27 cellular contexts compared by ENCODE assay signal in the genomic region with DNA sequence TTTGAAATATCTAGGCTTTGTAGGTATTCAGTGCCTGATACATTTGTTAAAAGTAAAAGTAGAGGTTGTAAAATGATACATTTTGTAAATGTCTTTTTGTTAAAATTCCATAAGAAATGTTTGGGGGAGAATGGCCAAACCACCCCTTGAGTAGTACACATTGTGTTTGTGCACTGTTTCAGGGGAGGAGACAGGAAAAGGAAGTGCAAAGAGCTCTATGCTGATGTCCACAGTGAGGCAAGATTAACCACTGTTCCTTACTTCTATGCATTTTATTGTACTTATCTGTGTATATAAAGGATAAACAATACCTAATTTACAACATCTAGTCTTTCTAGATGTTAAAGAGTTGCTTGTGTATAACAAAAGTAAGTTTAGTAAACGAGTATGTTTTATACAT. TPM values are rescaled to one million over a fixed set of nuclear protein-coding genes. Genes with fewer than 3 reads are reported as not detected.
DNase-seq lines count a peak whose midpoint lies in the region; ATAC-seq and TF ChIP-seq lines count a peak whose summit lies in the region.
"Had no signal": no experiment of that assay in that cellular context is flagged by ENCODE, and none has a peak within 500 bp of the region (broad histone marks: within the 10 kb centered on the region; RNA-seq: fewer than 3 reads in every experiment).

No MANE protein-coding gene starts in this region.

- no peak overlapping the region for H3K9ac ChIP-seq in mammary epithelial cell (ENCODE audit: insufficient read depth, low read length)
- no peak overlapping the region for H3K9ac ChIP-seq in SU-DHL-6 (ENCODE audit: low read length)

- no peaks in the 10 kb centered on the region for H3F3A ChIP-seq in SU-DHL-6 (ENCODE audit: insufficient read depth)

- H2AFZ ChIP-seq in mammary epithelial cell (ENCODE audit: low read depth, low read length) (peak overlapping the region; percentile 28), SU-DHL-6 (ENCODE audit: low read depth, low read length, severe bottlenecking) (peak overlapping the region; percentile 22)
- H2AFZ ChIP-seq: GM23338 had no signal

- H3K27ac ChIP-seq in mammary epithelial cell (ENCODE audit: insufficient read depth, low read depth, low read length) (no peak overlapping the region), SU-DHL-6 (ENCODE audit: low read depth, low read length) (no peak overlapping the region), upper lobe of right lung (no peak overlapping the region)
- H3K27ac ChIP-seq: heart right ventricle, lower lobe of right lung, SJSA1 had no signal

- in situ Hi-C loops in mammary epithelial cell (cut with MboI; ENCODE audit: low sequenced_read_pairs in 2 of 2) = no loop called here

- no peak overlapping the region for H3K4me3 Mint-ChIP-seq in MCF 10A (ENCODE audit: unreplicated experiment)
- H3K4me3 Mint-ChIP-seq: activated naive CD8-positive, alpha-beta T cell; GM23338; natural killer cell; stimulated activated memory B cell treated with anti-CD40 and anti-IgM and Interleukin-4, amounts not matched to agents 10 μg/mL and 1 μg/mL and 100 μg/mL, for 72 hours; T-helper 17 cell had no signal

- BruUV-seq in mammary epithelial cell (replicated peaks; lab: Mats Ljungman, UMichigan) (no TSS peak), MCF 10A (replicated peaks; lab: Mats Ljungman, UMichigan) (no TSS peak)

- H3K79me2 ChIP-seq in mammary epithelial cell (ENCODE audit: insufficient read depth, low read length) (no peaks in the 10 kb centered on the region), SU-DHL-6 (ENCODE audit: insufficient read depth, low read length) (no peaks in the 10 kb centered on the region)

- no peaks in the 10 kb centered on the region for H3K36me3 Mint-ChIP-seq in MCF 10A (ENCODE audit: insufficient read depth, unreplicated experiment)

- H3K36me3 ChIP-seq in mammary epithelial cell (ENCODE audit: insufficient read depth, low read length) = no peaks in the 10 kb centered on the region
- no peaks in the 10 kb centered on the region for H3K36me3 ChIP-seq in SU-DHL-6 (ENCODE audit: low read length)
- no peaks in the 10 kb centered on the region for H3K36me3 ChIP-seq in upper lobe of right lung
- H3K36me3 ChIP-seq: MG63, SJSA1 had no signal

- no peak for TF ChIP-seq CTCF in mammary epithelial cell (conservative IDR thresholded peaks at IDR 0.05 in 1 of 2, IDR thresholded peaks at IDR 0.05 in 1 of 2; ENCODE audit: extremely low read depth in 1 of 2, insufficient read depth in 1 of 2, low read depth in 1 of 2, low read length in 2 of 2)
- TF ChIP-seq CTCF in MCF 10A (IDR thresholded peaks at IDR 0.05; ENCODE audit: unreplicated experiment) = no peak
- TF ChIP-seq CTCF in SU-DHL-6 (IDR thresholded peaks at IDR 0.05; ENCODE audit: insufficient read depth, low read length, poor library complexity, severe bottlenecking) = no peak
- no peak for TF ChIP-seq CTCF in upper lobe of right lung (IDR thresholded peaks at IDR 0.05)

- H3K4me1 Mint-ChIP-seq in MCF 10A (ENCODE audit: insufficient read depth, unreplicated experiment) = no peaks in the 10 kb centered on the region

- H3K27me3 Mint-ChIP-seq in MCF 10A (ENCODE audit: insufficient read depth, unreplicated experiment) = no peaks in the 10 kb centered on the region
- H3K27me3 Mint-ChIP-seq: activated naive CD8-positive, alpha-beta T cell; IgD-negative memory B cell; stimulated activated memory B cell treated with anti-CD40 and anti-IgM and Interleukin-4, amounts not matched to agents 10 μg/mL and 1 μg/mL and 100 μg/mL, for 72 hours; T-helper 17 cell had no signal

- DNase-seq in mammary epithelial cell = no peak
- no peak for DNase-seq in MCF 10A (ENCODE audit: unreplicated experiment)
- DNase-seq in KG1 (lab: John Stamatoyannopoulos, UW) = peak; percentile 3
- no peak for DNase-seq in upper lobe of right lung
- DNase-seq in NCI-H187 treated with DMSO at 0.1 percent for 48 hours (lab: John Stamatoyannopoulos, UW) = no peak
- DNase-seq: activated CD4-positive, alpha-beta T cell treated with anti-CD3 and anti-CD28 coated beads for 1 hour; aorta; C1 segment of cervical spinal cord; COR-L47; DMS53; heart right ventricle; lower lobe of right lung; MG63; natural killer cell; NCI-H146; NCI-H446 treated with DMSO at 0.1 percent for 48 hours; NCI-H82; RPMI8226; T-helper 17 cell; trophoblast cell had no signal

- H3K9me3 ChIP-seq in mammary epithelial cell (replicated peaks; ENCODE audit: insufficient read depth, low read length) (no peaks in the 10 kb centered on the region), SU-DHL-6 (ENCODE audit: insufficient read depth, low read length) (no peaks in the 10 kb centered on the region), upper lobe of right lung (no peaks in the 10 kb centered on the region)
- H3K9me3 ChIP-seq: heart right ventricle, lower lobe of right lung, MG63, SJSA1 had no signal

- no peak overlapping the region for H3K27ac Mint-ChIP-seq in MCF 10A (ENCODE audit: low read depth, unreplicated experiment)
- H3K27ac Mint-ChIP-seq: activated naive CD8-positive, alpha-beta T cell; GM23338; natural killer cell; stimulated activated memory B cell treated with anti-CD40 and anti-IgM and Interleukin-4, amounts not matched to agents 10 μg/mL and 1 μg/mL and 100 μg/mL, for 72 hours; T-helper 17 cell had no signal

- no peaks in the 10 kb centered on the region for H3K27me3 ChIP-seq in mammary epithelial cell (ENCODE audit: insufficient read depth, low read length)
- no peaks in the 10 kb centered on the region for H3K27me3 ChIP-seq in SU-DHL-6 (ENCODE audit: low read length)
- no peaks in the 10 kb centered on the region for H3K27me3 ChIP-seq in upper lobe of right lung
- H3K27me3 ChIP-seq: heart right ventricle, MG63, SJSA1 had no signal

- H3K4me3 ChIP-seq in mammary epithelial cell (replicated peaks in 1 of 3; ENCODE audit: insufficient read depth in 1 of 3, low read depth in 2 of 3, low read length in 3 of 3) (no peak overlapping the region), SU-DHL-6 (ENCODE audit: insufficient read depth, low read length, poor library complexity, severe bottlenecking) (no peak overlapping the region), upper lobe of right lung (no peak overlapping the region)
- H3K4me3 ChIP-seq: GM23338, heart right ventricle, lower lobe of right lung, MG63, SJSA1 had no signal

- CTCF ChIA-PET in mammary epithelial cell (lab: Charles Lee; ENCODE audit: low non-redundant PET) = no interaction called here
- CTCF ChIA-PET in MCF 10A (lab: Yijun Ruan, JAX) = no interaction called here

- dilution Hi-C loops in mammary epithelial cell (cut with HindIII; ENCODE audit: low sequenced_read_pairs) = no loop called here

- H3K9me3 Mint-ChIP-seq in MCF 10A (ENCODE audit: unreplicated experiment) = no peaks in the 10 kb centered on the region
- H3K9me3 Mint-ChIP-seq: GM23338; IgD-negative memory B cell; natural killer cell; stimulated activated memory B cell treated with anti-CD40 and anti-IgM and Interleukin-4, amounts not matched to agents 10 μg/mL and 1 μg/mL and 100 μg/mL, for 72 hours had no signal

- H3K4me2 ChIP-seq in mammary epithelial cell (ENCODE audit: insufficient read depth, low read depth, low read length) = no peak overlapping the region
- no peak overlapping the region for H3K4me2 ChIP-seq in SU-DHL-6 (ENCODE audit: low read depth, low read length, poor library complexity, severe bottlenecking)
- H3K4me2 ChIP-seq: GM23338 had no signal

- H3K9me2 ChIP-seq in SU-DHL-6 (replicated peaks; ENCODE audit: insufficient read depth, low read length) = no peaks in the 10 kb centered on the region

- peak; percentile 49 for ATAC-seq in upper lobe of right lung
- ATAC-seq in HG02798 (IDR thresholded peaks at IDR 0.05; ENCODE audit: poor library complexity, unreplicated experiment) = no peak
- ATAC-seq: GM23338; heart right ventricle; lower lobe of right lung; natural killer cell; stimulated activated memory B cell treated with anti-CD40 and anti-IgM and Interleukin-4, amounts not matched to agents 10 μg/mL and 1 μg/mL and 100 μg/mL, for 72 hours; T-helper 17 cell had no signal

- POLR2A ChIA-PET in MCF 10A (lab: Yijun Ruan, JAX) = no interaction called here

- intact Hi-C loops in mammary epithelial cell (cut with micrococcal nuclease) (no loop called here), MCF 10A (cut with micrococcal nuclease) (no loop called here), upper lobe of right lung (cut with DNase I) (no loop called here)

- H3K4me1 ChIP-seq in mammary epithelial cell (ENCODE audit: insufficient read depth, low read length) (no peaks in the 10 kb centered on the region), upper lobe of right lung (no peaks in the 10 kb centered on the region)
- H3K4me1 ChIP-seq: lower lobe of right lung had no signal

- no peaks in the 10 kb centered on the region for H4K20me1 ChIP-seq in mammary epithelial cell (ENCODE audit: insufficient read depth, low read length)
- H4K20me1 ChIP-seq in SU-DHL-6 (ENCODE audit: low read depth, low read length) = no peaks in the 10 kb centered on the region

- WGBS in mammary epithelial cell (ENCODE audit: low coverage, missing lambda C conversion rate) = 62% methylated on average over 1 of the region's 1 CpG

RNA-seq across cellular contexts. Expression of a gene that starts 7.4 kb away (rescaled TPM):
- total RNA-seq in mammary epithelial cell (100 to 1,000 TPM in 1 of 2 donors, 10 to 100 TPM in 1; 34.3 to 210 TPM), MCF 10A (2022) (368 and 448 TPM in 2 replicates), upper lobe of right lung (72.8 TPM)
- polyA plus RNA-seq in mammary epithelial cell = 74.1 TPM
- 26.3 TPM for polyA minus RNA-seq in mammary epithelial cell
